In genomic region chr11:554428-554823, GRCh38 we compare ENCODE assay signal across 9 cellular contexts. TPM values are rescaled to one million over a fixed set of nuclear protein-coding genes. Genes with fewer than 3 reads are reported as not detected.
A peak's percentile ranks its signal among the peaks of the same experiment; 100 is the strongest.
DNase-seq lines count a peak whose midpoint lies in the region; ATAC-seq and TF ChIP-seq lines count a peak whose summit lies in the region.
"Had no signal": no experiment of that assay in that cellular context is flagged by ENCODE, and none has a peak within 500 bp of the region (broad histone marks: within the 10 kb centered on the region; RNA-seq: fewer than 3 reads in every experiment).

No MANE protein-coding gene starts in this region.

- no peak overlapping the region for H2BK12ac ChIP-seq in mesenchymal stem cell (ENCODE audit: low read length in 2 of 2)

- no peak overlapping the region for H3K23ac ChIP-seq in mesenchymal stem cell (ENCODE audit: low read length in 2 of 2)

- in situ Hi-C loops in astrocyte of the cerebellum (cut with HindIII; ENCODE audit: low sequenced_read_pairs) (no loop called here), brain microvascular endothelial cell (cut with HindIII; ENCODE audit: low pct_ligation_motif_present, low sequenced_read_pairs) (no loop called here)

- H2BK120ac ChIP-seq in mesenchymal stem cell (ENCODE audit: low read depth, low read length): no peak overlapping the region

- DNase-seq in astrocyte of the cerebellum (ENCODE audit: low read depth): no peak
- DNase-seq in mesenchymal stem cell: no peak
- DNase-seq in stimulated activated CD4-positive, alpha-beta T cell treated with anti-CD3 and anti-CD28 coated beads, Interleukin-4, amount 100 ng/mL, for 1 hour: no peak
- DNase-seq in brain microvascular endothelial cell: no peak
- no peak for DNase-seq in ecto neural progenitor cell (ENCODE audit: low spot score)

- no peak overlapping the region for H3K4ac ChIP-seq in mesenchymal stem cell (ENCODE audit: low read depth in 1 of 2, low read length in 2 of 2)

- H3K4me3 ChIP-seq in astrocyte of the cerebellum (ENCODE audit: low read depth, low read length) (peak overlapping the region; percentile 10), mesenchymal stem cell (ENCODE audit: insufficient read depth in 1 of 2, low read depth in 1 of 2, low read length in 2 of 2) (no peak overlapping the region), brain microvascular endothelial cell (ENCODE audit: low read depth, low read length) (no peak overlapping the region)
- H3K4me3 ChIP-seq: MG63 had no signal

- 29% methylated on average over 21 of the region's 21 CpGs for WGBS in mesenchymal stem cell

- peak; percentile 13 for ATAC-seq in HG02759 (IDR thresholded peaks at IDR 0.05; ENCODE audit: unreplicated experiment)
- no peak for ATAC-seq in GM19395 (IDR thresholded peaks at IDR 0.05; ENCODE audit: unreplicated experiment)

- no peaks in the 10 kb centered on the region for H3K9me3 ChIP-seq in mesenchymal stem cell (ENCODE audit: control insufficient read depth, low read length)
- H3K9me3 ChIP-seq: MG63 had no signal

- no peak overlapping the region for H2BK15ac ChIP-seq in mesenchymal stem cell (ENCODE audit: low read depth, poor library complexity, severe bottlenecking)

- H4K8ac ChIP-seq in mesenchymal stem cell (ENCODE audit: low read length): no peak overlapping the region

- no peak overlapping the region for H3K9ac ChIP-seq in mesenchymal stem cell (ENCODE audit: low read length)

- H3K79me1 ChIP-seq in mesenchymal stem cell (replicated peaks; ENCODE audit: low read length, poor library complexity, severe bottlenecking): no peaks in the 10 kb centered on the region

- H3K14ac ChIP-seq in mesenchymal stem cell (ENCODE audit: low read length in 2 of 2): no peak overlapping the region

- H3K4me2 ChIP-seq in mesenchymal stem cell (ENCODE audit: low read length, poor library complexity, severe bottlenecking): peak overlapping the region; percentile 44

- H2AK5ac ChIP-seq in mesenchymal stem cell (ENCODE audit: low read length, severe bottlenecking): no peak overlapping the region

- no peaks in the 10 kb centered on the region for H3K36me3 ChIP-seq in mesenchymal stem cell (ENCODE audit: control insufficient read depth in 1 of 2, insufficient read depth in 2 of 2, low read depth in 1 of 2, low read length in 2 of 2)
- H3K36me3 ChIP-seq in brain microvascular endothelial cell (replicated peaks): no peaks in the 10 kb centered on the region
- H3K36me3 ChIP-seq: MG63 had no signal

- peaks cover 18% of the 10 kb centered on the region for H3K4me1 ChIP-seq in mesenchymal stem cell (ENCODE audit: control insufficient read depth, insufficient read depth, low read depth, low read length)

- no peak overlapping the region for H3K18ac ChIP-seq in mesenchymal stem cell (ENCODE audit: low read depth in 1 of 2, low read length in 2 of 2)

- peaks cover 12 to 73% of the 10 kb centered on the region in 2 experiments for H3K27me3 ChIP-seq in mesenchymal stem cell (ENCODE audit: control insufficient read depth in 1 of 2, insufficient read depth in 1 of 2, low read length in 2 of 2)
- peaks cover 40% of the 10 kb centered on the region for H3K27me3 ChIP-seq in brain microvascular endothelial cell (replicated peaks)

- no peak overlapping the region for H2BK5ac ChIP-seq in mesenchymal stem cell (ENCODE audit: low read depth, low read length, poor library complexity, severe bottlenecking)

- H2AFZ ChIP-seq in mesenchymal stem cell (ENCODE audit: low read depth, low read length): no peak overlapping the region

- H4K91ac ChIP-seq in mesenchymal stem cell (ENCODE audit: low read length): no peak overlapping the region

- H3K27ac ChIP-seq in 22Rv1 (peak overlapping the region; percentile 76), mesenchymal stem cell (ENCODE audit: low read length, poor library complexity, severe bottlenecking) (no peak overlapping the region), brain microvascular endothelial cell (no peak overlapping the region)

- TF ChIP-seq CTCF in 22Rv1 (IDR thresholded peaks at IDR 0.05) (no peak), astrocyte of the cerebellum (IDR thresholded peaks at IDR 0.05; ENCODE audit: low read depth, low read length, missing control alignments) (no peak), brain microvascular endothelial cell (IDR thresholded peaks at IDR 0.05; ENCODE audit: low read depth, low read length, missing control alignments) (no peak)

RNA-seq across cellular contexts. Expression of gene LMNTD2, which starts 6.1 kb away (rescaled TPM):
- 0.46 TPM for polyA plus RNA-seq in mesenchymal stem cell (2013, experiment 1 of 2)
- polyA plus RNA-seq in mesenchymal stem cell (2013, experiment 2 of 2): 0.67 TPM

RNA-seq across cellular contexts. Expression of gene RASSF7, which starts 6.3 kb away (rescaled TPM):
- 3.2 TPM for polyA plus RNA-seq in mesenchymal stem cell (2013, experiment 1 of 2)
- 2.3 TPM for polyA plus RNA-seq in mesenchymal stem cell (2013, experiment 2 of 2)

RNA-seq across cellular contexts. Expression of gene LRRC56, which starts 17.1 kb away (rescaled TPM):
- polyA plus RNA-seq in mesenchymal stem cell (2013, experiment 1 of 2): 1.2 TPM
- 1.2 TPM for polyA plus RNA-seq in mesenchymal stem cell (2013, experiment 2 of 2)

RNA-seq across cellular contexts. Expression of gene HRAS, which starts 19.1 kb away (rescaled TPM):
- 41.9 TPM for polyA plus RNA-seq in mesenchymal stem cell (2013, experiment 1 of 2)
- polyA plus RNA-seq in mesenchymal stem cell (2013, experiment 2 of 2): 42.6 TPM

RNA-seq across cellular contexts. Expression of gene PHRF1, which starts 21.8 kb away (rescaled TPM):
- polyA plus RNA-seq in mesenchymal stem cell (2013, experiment 1 of 2): 13.2 TPM
- polyA plus RNA-seq in mesenchymal stem cell (2013, experiment 2 of 2): 11.9 TPM
